Comparison of ENCODE assay signal across 10 cellular contexts in the genomic region with DNA sequence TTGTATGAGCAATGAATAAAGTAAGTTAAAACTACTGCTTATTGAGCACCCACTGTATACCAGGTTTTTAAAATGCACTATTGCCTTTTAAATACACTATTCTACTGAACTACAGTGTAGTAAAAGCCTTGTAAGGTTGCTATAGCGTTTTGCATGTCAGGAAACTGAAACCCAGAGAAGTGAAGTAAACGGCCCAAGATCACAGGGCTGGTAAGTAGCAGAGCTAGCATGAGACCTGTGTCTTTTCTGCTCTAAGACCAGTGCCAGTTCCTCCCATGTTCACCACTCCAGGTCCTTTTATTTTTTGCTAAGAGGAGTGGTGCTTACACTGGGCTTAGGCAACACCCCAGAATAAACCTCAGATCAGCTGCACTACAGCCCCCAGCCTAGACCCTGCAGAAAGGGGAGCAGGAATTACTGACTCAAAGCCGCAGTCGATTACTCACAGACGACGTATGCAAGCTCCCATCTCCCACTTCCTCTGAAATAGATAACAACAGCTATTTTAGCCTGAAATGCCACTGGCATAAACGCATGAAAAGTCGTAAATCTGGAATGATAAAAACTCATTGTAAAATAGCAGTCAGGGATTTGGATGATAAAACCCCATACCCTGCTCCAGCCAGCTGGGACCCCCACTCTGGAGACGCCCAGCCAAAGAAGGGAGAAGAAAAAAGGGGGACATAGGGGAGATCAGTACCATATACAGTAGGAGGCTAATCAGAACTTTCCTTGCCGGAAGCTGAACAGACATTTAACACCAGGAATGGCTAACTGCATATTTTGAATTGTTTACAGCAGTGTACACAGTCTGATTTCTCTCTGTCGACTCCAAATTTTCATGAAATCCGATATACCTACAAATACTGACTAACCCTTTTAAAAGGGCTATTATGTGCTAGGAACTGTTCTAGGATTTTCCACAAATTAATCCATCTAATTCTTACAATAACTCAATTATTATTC.
DNase-seq lines count a peak whose midpoint lies in the region; ATAC-seq lines count a peak whose summit lies in the region.
"Had no signal": no experiment of that assay in that cellular context is flagged by ENCODE, and none has a peak within 500 bp of the region (broad histone marks: within the 10 kb centered on the region; RNA-seq: fewer than 3 reads in every experiment).

No MANE protein-coding gene starts in this region.

- H3K4me3 ChIP-seq in HUES6 (ENCODE audit: low read depth, low read length) (no peak overlapping the region), mesodermal cell (ENCODE audit: extremely low read depth, insufficient read depth, low read length, poor library complexity, severe bottlenecking) (no peak overlapping the region)

- peak overlapping the region; percentile 14 for H3K9ac ChIP-seq in HUES6 (ENCODE audit: low read length)

- ATAC-seq in activated naive CD8-positive, alpha-beta T cell treated with anti-CD3 and anti-CD28 coated beads, Interleukin-2, amount 50 U/mL, for 24 hours: peak; percentile 80
- ATAC-seq in HG02798 (IDR thresholded peaks at IDR 0.05; ENCODE audit: poor library complexity, unreplicated experiment) (no peak), HG03469 (IDR thresholded peaks at IDR 0.05; ENCODE audit: unreplicated experiment) (no peak)

- H3K27ac ChIP-seq in HUES6 (ENCODE audit: low read depth, low read length) (no peak overlapping the region), mesodermal cell (ENCODE audit: low read depth, low read length, severe bottlenecking) (peak overlapping the region; percentile 97)

- no peaks in the 10 kb centered on the region for H3K4me1 Mint-ChIP-seq in activated naive CD8-positive, alpha-beta T cell treated with anti-CD3 and anti-CD28 coated beads, Interleukin-2, amount 50 U/mL, for 24 hours

- DNase-seq in EH (ENCODE audit: low read depth): peak; percentile 99
- no peak for DNase-seq in activated naive CD8-positive, alpha-beta T cell treated with anti-CD3 and anti-CD28 coated beads, Interleukin-2, amount 50 U/mL, for 24 hours
- no peak for DNase-seq in ureter (ENCODE audit: low spot score)
- DNase-seq in SK-N-DZ (ENCODE audit: low spot score): no peak
- DNase-seq: activated CD4-positive, CD25-positive, alpha-beta regulatory T cell treated with anti-CD3 and anti-CD28 coated beads, Interleukin-2, amount 50 U/mL, for 72 hours; stimulated activated CD4-positive, alpha-beta T cell treated with anti-CD3 and anti-CD28 coated beads, Interleukin-12 subunit alpha, Interleukin-12 subunit beta, amount 100 ng/mL, for 4 hours had no signal

- H3K4me1 ChIP-seq in HUES6 (ENCODE audit: control insufficient read depth, insufficient read depth, low read length) (peaks cover 20% of the 10 kb centered on the region; the same call in 1 of the 2 replicates), mesodermal cell (ENCODE audit: control insufficient read depth, insufficient read depth, low read length, poor library complexity, severe bottlenecking) (peaks cover 47% of the 10 kb centered on the region)

- H3K36me3 Mint-ChIP-seq in activated naive CD8-positive, alpha-beta T cell treated with anti-CD3 and anti-CD28 coated beads, Interleukin-2, amount 50 U/mL, for 24 hours (ENCODE audit: low read depth): no peaks in the 10 kb centered on the region

- H3K9me3 Mint-ChIP-seq in activated naive CD8-positive, alpha-beta T cell treated with anti-CD3 and anti-CD28 coated beads, Interleukin-2, amount 50 U/mL, for 24 hours: no peaks in the 10 kb centered on the region

- H3K9me3 ChIP-seq in HUES6 (ENCODE audit: control insufficient read depth, insufficient read depth, low read depth, low read length) (no peaks in the 10 kb centered on the region), mesodermal cell (ENCODE audit: control insufficient read depth, low read length) (no peaks in the 10 kb centered on the region)

- WGBS in mesodermal cell (ENCODE audit: insufficient coverage in 2 of 2), 2 experiments: 44 to 53% methylated on average over 6 to 9 of the region's 12 CpGs

- no peaks in the 10 kb centered on the region for H3K27me3 ChIP-seq in HUES6 (ENCODE audit: control insufficient read depth, insufficient read depth, low read length)

- H3K27me3 Mint-ChIP-seq in activated naive CD8-positive, alpha-beta T cell treated with anti-CD3 and anti-CD28 coated beads, Interleukin-2, amount 50 U/mL, for 24 hours: peaks cover 10% of the 10 kb centered on the region

- H3K4me3 Mint-ChIP-seq in activated naive CD8-positive, alpha-beta T cell treated with anti-CD3 and anti-CD28 coated beads, Interleukin-2, amount 50 U/mL, for 24 hours: no peak overlapping the region

- no peak overlapping the region for H3K27ac Mint-ChIP-seq in activated naive CD8-positive, alpha-beta T cell treated with anti-CD3 and anti-CD28 coated beads, Interleukin-2, amount 50 U/mL, for 24 hours

- H3K36me3 ChIP-seq in HUES6 (ENCODE audit: control insufficient read depth, insufficient read depth, low read length) (no peaks in the 10 kb centered on the region), mesodermal cell (ENCODE audit: control insufficient read depth, insufficient read depth, low read length) (no peaks in the 10 kb centered on the region)
